8 cellular contexts compared by ENCODE assay signal in the genomic region with DNA sequence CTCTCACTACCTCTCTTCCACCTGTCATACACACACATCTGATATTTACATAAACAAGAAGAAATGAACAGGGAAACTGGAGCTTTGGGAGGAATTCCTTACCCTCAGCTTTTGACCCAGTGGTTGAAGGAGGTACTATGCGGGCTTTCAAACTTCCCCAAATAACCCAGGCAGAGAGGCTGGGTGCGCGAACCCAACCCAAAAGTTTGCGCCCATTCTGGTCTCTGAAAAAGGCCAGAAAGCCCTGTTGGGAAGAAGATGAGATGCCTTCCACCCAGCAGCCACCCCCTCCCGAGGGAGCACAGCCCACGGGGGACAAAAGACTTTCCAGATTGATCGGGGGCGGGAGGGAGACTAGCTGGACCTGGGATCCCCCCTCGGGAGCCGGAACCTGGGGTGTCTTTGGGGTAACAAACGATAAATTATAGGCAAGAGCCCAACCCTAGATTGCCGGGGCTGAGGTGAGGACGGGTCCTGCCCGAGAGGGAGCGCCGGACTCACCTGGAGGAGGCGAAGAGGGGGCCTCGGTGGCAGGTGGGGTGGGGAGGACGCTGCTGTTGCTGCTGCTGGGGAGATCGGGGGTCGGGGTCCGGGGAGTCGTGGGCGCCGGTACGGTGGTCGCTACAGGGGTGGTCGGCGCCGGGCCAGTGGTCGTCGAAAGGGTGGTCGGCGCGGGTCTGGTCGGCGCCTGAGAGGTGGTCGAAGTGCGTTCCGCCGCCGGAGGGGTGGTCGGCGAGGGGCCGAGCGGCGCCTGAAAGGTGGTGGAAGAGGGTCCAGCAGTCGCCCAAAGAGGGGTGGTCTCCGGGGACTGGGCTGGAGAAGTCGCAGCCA. TPM values are rescaled to one million over a fixed set of nuclear protein-coding genes. Genes with fewer than 3 reads are reported as not detected.
DNase-seq lines count a peak whose midpoint lies in the region; ATAC-seq and TF ChIP-seq lines count a peak whose summit lies in the region.

No MANE protein-coding gene starts in this region.

- in situ Hi-C loops in gastrocnemius medialis (cut with MboI; ENCODE audit: low sequenced_read_pairs in 4 of 4): no loop called here

- H3K36me3 ChIP-seq in gastrocnemius medialis: no peaks in the 10 kb centered on the region

- peaks cover 36 to 45% of the 10 kb centered on the region in 2 donors for H3K4me1 ChIP-seq in gastrocnemius medialis

- ATAC-seq in left ventricle myocardium superior (no peak), gastrocnemius medialis (no peak), HG02571 (IDR thresholded peaks at IDR 0.05; ENCODE audit: unreplicated experiment) (no peak), GM19035 (IDR thresholded peaks at IDR 0.05; ENCODE audit: unreplicated experiment) (no peak), GM18502 (IDR thresholded peaks at IDR 0.05; ENCODE audit: poor library complexity, unreplicated experiment) (no peak)

- intact Hi-C loops in left ventricle myocardium superior (cut with micrococcal nuclease) (no loop called here), gastrocnemius medialis (cut with DNase I; ENCODE audit: low total_unique reads) (loop anchor here (2.0 to 5.0 kb wide), 3 partner anchors 79 to 155 kb away; a partner anchor contains a TSS)

- H3K27me3 ChIP-seq in gastrocnemius medialis: no peaks in the 10 kb centered on the region

- peak overlapping the region; percentile 72 to 76 (median 74) for H3K27ac ChIP-seq in gastrocnemius medialis

- peak overlapping the region; percentile 74 to 90 (median 82) for H3K4me3 ChIP-seq in gastrocnemius medialis

- TF ChIP-seq CTCF in gastrocnemius medialis (IDR thresholded peaks at IDR 0.05 in 4 of 5, conservative IDR thresholded peaks at IDR 0.05 in 1 of 5): peak in 1 of 5 experiments; percentile 38

- TF ChIP-seq POLR2A in gastrocnemius medialis (IDR thresholded peaks at IDR 0.05): no peak

- DNase-seq in EL: peak; percentile 14
- peak; percentile 11 for DNase-seq in MV-4-11 (lab: John Stamatoyannopoulos, UW)
- DNase-seq in activated naive CD4-positive, alpha-beta T cell treated with anti-CD3 and anti-CD28 coated beads, Interleukin-2, amount 50 U/mL, for 16 hours: peak; percentile 21
- DNase-seq in left ventricle myocardium superior: peak; percentile 43
- DNase-seq in gastrocnemius medialis: peak in 1 of 2 donors; percentile 8

- no peaks in the 10 kb centered on the region for H3K9me3 ChIP-seq in gastrocnemius medialis

RNA-seq across cellular contexts. Expression of a gene that starts 0.8 kb away (rescaled TPM):
- 32.8 TPM for total RNA-seq in left ventricle myocardium superior
- 10 to 100 TPM in 3 of 4 donors, 1 to 10 TPM in 1; 6.3 to 15.3 (median 13.5) TPM for total RNA-seq in gastrocnemius medialis
